In the genomic region with DNA sequence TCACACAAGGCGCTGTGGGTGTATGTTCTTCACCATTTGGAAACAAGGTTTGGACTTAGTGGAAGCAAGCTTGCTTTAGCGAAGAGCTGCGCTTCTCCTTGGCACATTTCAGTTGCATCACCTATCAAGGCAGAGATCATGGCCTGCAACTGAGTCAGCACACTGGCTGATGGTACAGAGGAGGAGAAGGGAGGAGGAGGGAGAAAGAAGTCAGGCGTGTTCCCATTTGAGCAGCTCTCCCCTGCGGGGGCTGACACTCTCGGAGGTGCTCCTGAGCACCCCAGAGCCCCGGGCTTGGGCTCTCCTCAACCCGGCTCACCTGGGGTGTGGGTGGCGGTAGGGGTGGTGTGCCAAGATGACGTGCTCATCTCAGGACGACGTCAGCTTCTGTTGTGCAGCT, we compare ENCODE assay signal across 20 cellular contexts. TPM values are rescaled to one million over a fixed set of nuclear protein-coding genes. Genes with fewer than 3 reads are reported as not detected.
"Had no signal": no experiment of that assay in that cellular context is flagged by ENCODE, and none has a peak within 500 bp of the region (broad histone marks: within the 10 kb centered on the region; RNA-seq: fewer than 3 reads in every experiment).

No MANE protein-coding gene starts in this region.

- H3K9me3 ChIP-seq: mucosa of descending colon had no signal

- H3K4me3 Mint-ChIP-seq: activated CD4-positive, alpha-beta memory T cell treated with anti-CD3 and anti-CD28 coated beads for 36 hours; activated T-cell treated with anti-CD3 and anti-CD28 coated beads, Interleukin-2, amount 50 U/mL, for 72 hours; naive thymus-derived CD8-positive, alpha-beta T cell; stimulated activated naive B cell treated with anti-CD40 and anti-IgM and Interleukin-4, amounts not matched to agents 10 μg/mL and 1 μg/mL and 100 μg/mL, for 72 hours; T-helper 2 cell treated with Interferon-gamma antibody and Interleukin-4, amounts not matched to agents 5 μg/mL and 100 μg/mL, for 36 hours; type B pancreatic cell had no signal

- H3K27ac ChIP-seq: coronary artery had no signal

- H3K36me3 Mint-ChIP-seq: activated CD4-positive, alpha-beta memory T cell treated with anti-CD3 and anti-CD28 coated beads for 36 hours; naive thymus-derived CD8-positive, alpha-beta T cell; stimulated activated naive B cell treated with anti-CD40 and anti-IgM and Interleukin-4, amounts not matched to agents 10 μg/mL and 1 μg/mL and 100 μg/mL, for 72 hours; type B pancreatic cell had no signal

- ATAC-seq: activated T-cell treated with anti-CD3 and anti-CD28 coated beads, Interleukin-2, amount 50 U/mL, for 72 hours; mucosa of descending colon; naive thymus-derived CD8-positive, alpha-beta T cell; right cardiac atrium; stimulated activated naive B cell treated with anti-CD40 and anti-IgM and Interleukin-4, amounts not matched to agents 10 μg/mL and 1 μg/mL and 100 μg/mL, for 72 hours had no signal

- H3K9me3 Mint-ChIP-seq: activated CD4-positive, alpha-beta memory T cell treated with anti-CD3 and anti-CD28 coated beads for 36 hours; activated T-cell treated with anti-CD3 and anti-CD28 coated beads, Interleukin-2, amount 50 U/mL, for 72 hours; naive thymus-derived CD8-positive, alpha-beta T cell; stimulated activated naive B cell treated with anti-CD40 and anti-IgM and Interleukin-4, amounts not matched to agents 10 μg/mL and 1 μg/mL and 100 μg/mL, for 72 hours; T-helper 2 cell treated with Interferon-gamma antibody and Interleukin-4, amounts not matched to agents 5 μg/mL and 100 μg/mL, for 36 hours had no signal

- H3K27ac Mint-ChIP-seq: activated CD4-positive, alpha-beta memory T cell treated with anti-CD3 and anti-CD28 coated beads for 36 hours; activated T-cell treated with anti-CD3 and anti-CD28 coated beads, Interleukin-2, amount 50 U/mL, for 72 hours; naive thymus-derived CD8-positive, alpha-beta T cell; stimulated activated naive B cell treated with anti-CD40 and anti-IgM and Interleukin-4, amounts not matched to agents 10 μg/mL and 1 μg/mL and 100 μg/mL, for 72 hours; T-helper 2 cell treated with Interferon-gamma antibody and Interleukin-4, amounts not matched to agents 5 μg/mL and 100 μg/mL, for 36 hours; type B pancreatic cell had no signal

- H3K4me1 Mint-ChIP-seq: naive thymus-derived CD8-positive, alpha-beta T cell; stimulated activated naive B cell treated with anti-CD40 and anti-IgM and Interleukin-4, amounts not matched to agents 10 μg/mL and 1 μg/mL and 100 μg/mL, for 72 hours had no signal

- H3K4me3 ChIP-seq: coronary artery, mucosa of descending colon had no signal

- DNase-seq: activated CD4-positive, alpha-beta memory T cell treated with anti-CD3 and anti-CD28 coated beads for 36 hours; activated CD4-positive, alpha-beta T cell treated with anti-CD3 and anti-CD28 coated beads for 1 hour; activated T-cell treated with anti-CD3 and anti-CD28 coated beads, Interleukin-2, amount 50 U/mL, for 72 hours; central memory CD4-positive, alpha-beta T cell; effector memory CD4-positive, alpha-beta T cell; erythroblast; foreskin fibroblast; mucosa of descending colon; naive thymus-derived CD8-positive, alpha-beta T cell; right cardiac atrium; stimulated activated CD4-positive, alpha-beta T cell treated with anti-CD3 and anti-CD28 coated beads, Interleukin-2, amount 100 ng/mL, for 24 hours; stimulated activated naive B cell treated with anti-CD40 and anti-IgM and Interleukin-4, amounts not matched to agents 10 μg/mL and 1 μg/mL and 100 μg/mL, for 72 hours; SW 1271 had no signal

- H3K27me3 Mint-ChIP-seq: type B pancreatic cell had no signal

RNA-seq across cellular contexts. Expression of a gene that starts 6.0 kb away (rescaled TPM):
- total RNA-seq: activated CD4-positive, alpha-beta memory T cell treated with anti-CD3 and anti-CD28 coated beads for 36 hours; activated T-cell treated with anti-CD3 and anti-CD28 coated beads, Interleukin-2, amount 50 U/mL, for 72 hours; astrocyte; lung microvascular endothelial cell; naive thymus-derived CD8-positive, alpha-beta T cell; posterior vena cava; right cardiac atrium; subcutaneous adipose tissue had no signal
- polyA plus RNA-seq: naive thymus-derived CD8-positive, alpha-beta T cell; right cardiac atrium had no signal
